9 cellular contexts compared by ENCODE assay signal in genomic region chr12:46217686-46218508, GRCh38. TPM values are rescaled to one million over a fixed set of nuclear protein-coding genes. Genes with fewer than 3 reads are reported as not detected.
DNase-seq lines count a peak whose midpoint lies in the region; ATAC-seq and TF ChIP-seq lines count a peak whose summit lies in the region.
"Had no signal": no experiment of that assay in that cellular context is flagged by ENCODE, and none has a peak within 500 bp of the region (broad histone marks: within the 10 kb centered on the region; RNA-seq: fewer than 3 reads in every experiment).

No MANE protein-coding gene starts in this region.

- H3K27me3 Mint-ChIP-seq in activated CD8-positive, alpha-beta T cell treated with anti-CD3 and anti-CD28 coated beads for 36 hours, result no peaks in the 10 kb centered on the region

- DNase-seq in GM13976 (ENCODE audit: low spot score) (peak; percentile 24), pons (ENCODE audit: low spot score) (peak; percentile 78), DMS53 treated with DMSO at 0.1 percent for 48 hours (lab: John Stamatoyannopoulos, UW; ENCODE audit: unreplicated experiment) (no peak), H7 (no peak), cerebellum (ENCODE audit: low spot score) (no peak)
- peak; percentile 86 for DNase-seq in activated CD8-positive, alpha-beta T cell treated with anti-CD3 and anti-CD28 coated beads for 36 hours

- intact Hi-C loops in activated CD8-positive, alpha-beta T cell treated with anti-CD3 and anti-CD28 coated beads for 36 hours (cut with micrococcal nuclease), result loop anchor here (2.0 to 5.0 kb wide), 2 partner anchors 49 to 154 kb away; partner anchors contain the start of gene SLC38A2

- peak; percentile 71 for ATAC-seq in GM21515 (IDR thresholded peaks at IDR 0.05; ENCODE audit: unreplicated experiment)
- ATAC-seq in activated CD8-positive, alpha-beta T cell treated with anti-CD3 and anti-CD28 coated beads for 36 hours, result no peak

- H3K4me3 ChIP-seq in HUES6 (ENCODE audit: low read depth, low read length) (no peak overlapping the region), H7 (ENCODE audit: insufficient read depth, low read depth, low read length) (no peak overlapping the region)
- H3K4me3 ChIP-seq: dorsolateral prefrontal cortex had no signal

- in situ Hi-C loops in GM13976 (cut with MboI; ENCODE audit: low sequenced_read_pairs, unreplicated experiment), result loop anchor here (10.0 kb wide), 1 partner anchor 47 kb away; the partner anchor contains the start of gene SLC38A1

- CTCF ChIA-PET in activated CD8-positive, alpha-beta T cell treated with anti-CD3 and anti-CD28 coated beads for 36 hours (lab: Charles Lee), result interaction anchor here (1.1 to 2.9 kb wide), 5 partner anchors 9 to 52 kb away, joined by 3 to 14 read pairs (median 5); partner anchors contain the start of gene SLC38A1

- POLR2A ChIA-PET in activated CD8-positive, alpha-beta T cell treated with anti-CD3 and anti-CD28 coated beads for 36 hours (lab: Charles Lee), result interaction anchor here (1.1 to 9.0 kb wide), 8 partner anchors 10 to 1000 kb away, joined by 3 to 168 read pairs (median 4); partner anchors contain the start of gene SLC38A1

- H3K4me1 ChIP-seq in HUES6 (ENCODE audit: control insufficient read depth, insufficient read depth, low read length), result peaks cover 23% of the 10 kb centered on the region

- no peak overlapping the region for H3K9ac ChIP-seq in HUES6 (ENCODE audit: low read length)

- peaks cover 95% of the 10 kb centered on the region for H3K4me1 Mint-ChIP-seq in activated CD8-positive, alpha-beta T cell treated with anti-CD3 and anti-CD28 coated beads for 36 hours (ENCODE audit: low read depth)

- H3K9me3 Mint-ChIP-seq in activated CD8-positive, alpha-beta T cell treated with anti-CD3 and anti-CD28 coated beads for 36 hours, result no peaks in the 10 kb centered on the region

- H3K36me3 Mint-ChIP-seq in activated CD8-positive, alpha-beta T cell treated with anti-CD3 and anti-CD28 coated beads for 36 hours (ENCODE audit: low read depth), result peaks cover 86% of the 10 kb centered on the region

- TF ChIP-seq CTCF in GM13976 (IDR thresholded peaks at IDR 0.05; ENCODE audit: borderline replicate concordance, control extremely low read depth, extremely low read depth, insufficient read depth, missing control alignments), result no peak
- TF ChIP-seq CTCF in activated CD8-positive, alpha-beta T cell treated with anti-CD3 and anti-CD28 coated beads for 36 hours (IDR thresholded peaks at IDR 0.05), result no peak

- no peaks in the 10 kb centered on the region for H3K9me3 ChIP-seq in HUES6 (ENCODE audit: control insufficient read depth, insufficient read depth, low read depth, low read length)

- H3K27me3 ChIP-seq in HUES6 (ENCODE audit: control insufficient read depth, insufficient read depth, low read length) (no peaks in the 10 kb centered on the region), H7 (ENCODE audit: control insufficient read depth, insufficient read depth, low read length) (no peaks in the 10 kb centered on the region)

- H3K4me3 Mint-ChIP-seq in activated CD8-positive, alpha-beta T cell treated with anti-CD3 and anti-CD28 coated beads for 36 hours, result peak overlapping the region; percentile 70

- H3K36me3 ChIP-seq in HUES6 (ENCODE audit: control insufficient read depth, insufficient read depth, low read length), result peaks cover 92% of the 10 kb centered on the region
- H3K36me3 ChIP-seq in H7 (replicated peaks; ENCODE audit: control insufficient read depth, insufficient read depth, low read length), result peaks cover 10% of the 10 kb centered on the region

- H3K27ac ChIP-seq in HUES6 (ENCODE audit: low read depth, low read length), result peak overlapping the region; percentile 44; the same call in 1 of the 2 replicates
- H3K27ac ChIP-seq: dorsolateral prefrontal cortex had no signal

- peak overlapping the region; percentile 99 for H3K27ac Mint-ChIP-seq in activated CD8-positive, alpha-beta T cell treated with anti-CD3 and anti-CD28 coated beads for 36 hours

RNA-seq across cellular contexts. Expression of gene SLC38A1, which starts 50.9 kb away (rescaled TPM):
- 100 to 1,000 TPM; 167 to 168 TPM for total RNA-seq in activated CD8-positive, alpha-beta T cell treated with anti-CD3 and anti-CD28 coated beads for 36 hours
- total RNA-seq in H7 (2014; rRNA removed; shearing (Covaris generic)), result 95.8 and 108 TPM in 2 replicates
- 198 TPM for total RNA-seq in cerebellum

Comparison
In these comparisons a context has a peak if more than half of its experiments do, and no peak if none do; other contexts are left out.
1. DNase-seq: peak in GM13976 (single experiment), activated CD8-positive, alpha-beta T cell treated with anti-CD3 and anti-CD28 coated beads for 36 hours (single experiment) and pons (single experiment); none in DMS53 treated with DMSO at 0.1 percent for 48 hours (single experiment), H7 (single experiment) and cerebellum (single experiment).